ENCODE assay signal across 9 cellular contexts in genomic region chr4:113445286-113445685, GRCh38.
DNase-seq lines count a peak whose midpoint lies in the region; ATAC-seq and TF ChIP-seq lines count a peak whose summit lies in the region.
"Had no signal": no experiment of that assay in that cellular context is flagged by ENCODE, and none has a peak within 500 bp of the region (broad histone marks: within the 10 kb centered on the region; RNA-seq: fewer than 3 reads in every experiment).

No MANE protein-coding gene starts in this region.

- DNase-seq in AG09309 (ENCODE audit: low read depth) = peak; percentile 96
- peak; percentile 4 for DNase-seq in NCI-H69 (lab: John Stamatoyannopoulos, UW)
- DNase-seq in epithelial cell of prostate (ENCODE audit: low read depth, low spot score) = peak; percentile 87
- no peak for DNase-seq in omental fat pad (ENCODE audit: low spot score)
- DNase-seq in superior temporal gyrus (ENCODE audit: extremely low spot score) = no peak

- H3K27ac ChIP-seq in epithelial cell of prostate = peak overlapping the region; percentile 87
- H3K27ac ChIP-seq: neutrophil had no signal

- no peak overlapping the region for H3K4me3 ChIP-seq in AG09309 (ENCODE audit: control insufficient read depth, low read depth, low read length)

- TF ChIP-seq CTCF in AG09309 (IDR thresholded peaks at IDR 0.05; ENCODE audit: control insufficient read depth, insufficient read depth, low read depth, low read length, missing control alignments) = no peak
- TF ChIP-seq CTCF in omental fat pad (IDR thresholded peaks at IDR 0.05) = no peak

- ATAC-seq in omental fat pad (ENCODE audit: low FRiP score) (peak; percentile 80), GM21786 (IDR thresholded peaks at IDR 0.05; ENCODE audit: unreplicated experiment) (no peak), GM21528 (IDR thresholded peaks at IDR 0.05; ENCODE audit: low FRiP score, unreplicated experiment) (no peak), HG03460 (IDR thresholded peaks at IDR 0.05; ENCODE audit: unreplicated experiment) (no peak)

Comparison
In these comparisons a context has a peak if more than half of its experiments do, and no peak if none do; other contexts are left out.
1. DNase-seq: peak in AG09309 (single experiment), NCI-H69 (single experiment) and epithelial cell of prostate (single experiment); none in omental fat pad (single experiment) and superior temporal gyrus (single experiment).